ENCODE assay signal across 1 cellular context in the genomic region with DNA sequence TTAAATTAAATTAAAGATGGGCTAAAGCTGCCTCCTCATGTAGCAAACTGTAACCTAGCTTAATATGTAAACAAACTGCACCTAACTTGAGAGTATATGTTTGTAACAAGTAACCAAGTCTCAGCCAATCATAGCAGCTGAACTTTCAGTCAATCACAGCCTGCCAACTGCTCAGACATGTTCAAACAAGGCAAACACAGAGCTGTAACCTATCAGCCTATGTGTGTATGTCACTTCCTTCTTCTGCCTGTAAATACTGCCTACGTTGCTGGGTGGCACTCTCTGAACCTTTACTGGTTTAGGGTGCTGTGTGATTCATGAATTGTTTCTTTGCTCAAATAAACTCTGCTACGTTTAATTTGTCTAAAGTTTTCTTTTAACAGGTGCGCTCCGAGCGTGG.
TF ChIP-seq lines count a peak whose summit lies in the region.

No MANE protein-coding gene starts in this region.

TF ChIP-seq in HepG2, 621 proteins besides CTCF, POLR2A, EP300 and RAD21 (continued from another document and continues in another):
- TF ChIP-seq, protein P1, sequence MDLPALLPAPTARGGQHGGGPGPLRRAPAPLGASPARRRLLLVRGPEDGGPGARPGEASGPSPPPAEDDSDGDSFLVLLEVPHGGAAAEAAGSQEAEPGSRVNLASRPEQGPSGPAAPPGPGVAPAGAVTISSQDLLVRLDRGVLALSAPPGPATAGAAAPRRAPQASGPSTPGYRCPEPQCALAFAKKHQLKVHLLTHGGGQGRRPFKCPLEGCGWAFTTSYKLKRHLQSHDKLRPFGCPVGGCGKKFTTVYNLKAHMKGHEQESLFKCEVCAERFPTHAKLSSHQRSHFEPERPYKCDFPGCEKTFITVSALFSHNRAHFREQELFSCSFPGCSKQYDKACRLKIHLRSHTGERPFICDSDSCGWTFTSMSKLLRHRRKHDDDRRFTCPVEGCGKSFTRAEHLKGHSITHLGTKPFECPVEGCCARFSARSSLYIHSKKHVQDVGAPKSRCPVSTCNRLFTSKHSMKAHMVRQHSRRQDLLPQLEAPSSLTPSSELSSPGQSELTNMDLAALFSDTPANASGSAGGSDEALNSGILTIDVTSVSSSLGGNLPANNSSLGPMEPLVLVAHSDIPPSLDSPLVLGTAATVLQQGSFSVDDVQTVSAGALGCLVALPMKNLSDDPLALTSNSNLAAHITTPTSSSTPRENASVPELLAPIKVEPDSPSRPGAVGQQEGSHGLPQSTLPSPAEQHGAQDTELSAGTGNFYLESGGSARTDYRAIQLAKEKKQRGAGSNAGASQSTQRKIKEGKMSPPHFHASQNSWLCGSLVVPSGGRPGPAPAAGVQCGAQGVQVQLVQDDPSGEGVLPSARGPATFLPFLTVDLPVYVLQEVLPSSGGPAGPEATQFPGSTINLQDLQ (CRISPR knock-in tag; IDR thresholded peaks at IDR 0.05) = no peak
- TF ChIP-seq ZNF331 (CRISPR knock-in tag; IDR thresholded peaks at IDR 0.05) (0 out of 2 replicates have a peak, but pooled peaks have one; percentile 17), ZNF724P (CRISPR knock-in tag; IDR thresholded peaks at IDR 0.05; ENCODE audit: borderline replicate concordance) (no peak), NFYC (CRISPR knock-in tag; IDR thresholded peaks at IDR 0.05) (peak; percentile 76), ZNF20 (CRISPR knock-in tag; IDR thresholded peaks at IDR 0.05) (no peak), ASH2L (IDR thresholded peaks at IDR 0.05; ENCODE audit: insufficient read length, low read depth, low read length) (peak; percentile 22), MAZ (IDR thresholded peaks at IDR 0.05; ENCODE audit: borderline replicate concordance, low read depth, low read length) (no peak), MAZ (CRISPR knock-in tag; IDR thresholded peaks at IDR 0.05; ENCODE audit: low read depth) (no peak), HDAC1 (CRISPR knock-in tag; IDR thresholded peaks at IDR 0.05) (peak; percentile 51), ZMYM3 (CRISPR knock-in tag; IDR thresholded peaks at IDR 0.05) (no peak), ZNF329 (CRISPR knock-in tag; IDR thresholded peaks at IDR 0.05; ENCODE audit: low read depth) (no peak), ELF3 (CRISPR knock-in tag; IDR thresholded peaks at IDR 0.05) (peak; percentile 95), SRY (CRISPR knock-in tag; IDR thresholded peaks at IDR 0.05) (no peak), NCOA1 (CRISPR knock-in tag; IDR thresholded peaks at IDR 0.05) (no peak), ETV6 (CRISPR knock-in tag; conservative IDR thresholded peaks at IDR 0.05) (no peak), RFXAP (CRISPR knock-in tag; IDR thresholded peaks at IDR 0.05; ENCODE audit: borderline replicate concordance) (peak; percentile 65; the same call in 1 of the 2 replicates), ZMYM4 (CRISPR knock-in tag; IDR thresholded peaks at IDR 0.05) (peak; percentile 74; the same call in 1 of the 2 replicates), AHR (CRISPR knock-in tag; IDR thresholded peaks at IDR 0.05) (no peak), ZNF354B (CRISPR knock-in tag; IDR thresholded peaks at IDR 0.05) (no peak), RFX5 (IDR thresholded peaks at IDR 0.05; ENCODE audit: low read depth, low read length) (peak; percentile 29; the same call in 1 of the 2 replicates), SMAD3 (CRISPR knock-in tag; IDR thresholded peaks at IDR 0.05) (0 out of 2 replicates have a peak, but pooled peaks have one; percentile 48), ZNF660 (CRISPR knock-in tag; IDR thresholded peaks at IDR 0.05; ENCODE audit: borderline replicate concordance, low read depth) (no peak), U2AF2 (IDR thresholded peaks at IDR 0.05; ENCODE audit: low read depth, low read length) (no peak), NFE2L1 (CRISPR knock-in tag; IDR thresholded peaks at IDR 0.05; ENCODE audit: borderline replicate concordance) (no peak), ZNF773 (CRISPR knock-in tag; IDR thresholded peaks at IDR 0.05; ENCODE audit: borderline replicate concordance) (no peak), PAX8 (CRISPR knock-in tag; IDR thresholded peaks at IDR 0.05; ENCODE audit: borderline replicate concordance) (no peak), REXO4 (CRISPR knock-in tag; IDR thresholded peaks at IDR 0.05; ENCODE audit: borderline replicate concordance) (no peak), ZNF432 (CRISPR knock-in tag; IDR thresholded peaks at IDR 0.05; ENCODE audit: borderline replicate concordance) (no peak), PTBP1 (IDR thresholded peaks at IDR 0.05; ENCODE audit: low read depth, low read length, poor library complexity, severe bottlenecking) (no peak), MIER3 (CRISPR knock-in tag; IDR thresholded peaks at IDR 0.05; ENCODE audit: borderline replicate concordance) (no peak), GATAD1 (CRISPR knock-in tag; IDR thresholded peaks at IDR 0.05) (0 out of 2 replicates have a peak, but pooled peaks have one; percentile 54)
- TF ChIP-seq, protein P2, sequence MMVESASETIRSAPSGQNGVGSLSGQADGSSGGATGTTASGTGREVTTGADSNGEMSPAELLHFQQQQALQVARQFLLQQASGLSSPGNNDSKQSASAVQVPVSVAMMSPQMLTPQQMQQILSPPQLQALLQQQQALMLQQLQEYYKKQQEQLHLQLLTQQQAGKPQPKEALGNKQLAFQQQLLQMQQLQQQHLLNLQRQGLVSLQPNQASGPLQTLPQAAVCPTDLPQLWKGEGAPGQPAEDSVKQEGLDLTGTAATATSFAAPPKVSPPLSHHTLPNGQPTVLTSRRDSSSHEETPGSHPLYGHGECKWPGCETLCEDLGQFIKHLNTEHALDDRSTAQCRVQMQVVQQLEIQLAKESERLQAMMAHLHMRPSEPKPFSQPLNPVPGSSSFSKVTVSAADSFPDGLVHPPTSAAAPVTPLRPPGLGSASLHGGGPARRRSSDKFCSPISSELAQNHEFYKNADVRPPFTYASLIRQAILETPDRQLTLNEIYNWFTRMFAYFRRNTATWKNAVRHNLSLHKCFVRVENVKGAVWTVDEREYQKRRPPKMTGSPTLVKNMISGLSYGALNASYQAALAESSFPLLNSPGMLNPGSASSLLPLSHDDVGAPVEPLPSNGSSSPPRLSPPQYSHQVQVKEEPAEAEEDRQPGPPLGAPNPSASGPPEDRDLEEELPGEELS (CRISPR knock-in tag; IDR thresholded peaks at IDR 0.05) = peak; percentile 80
- TF ChIP-seq, protein P3, sequence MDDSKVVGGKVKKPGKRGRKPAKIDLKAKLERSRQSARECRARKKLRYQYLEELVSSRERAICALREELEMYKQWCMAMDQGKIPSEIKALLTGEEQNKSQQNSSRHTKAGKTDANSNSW (CRISPR knock-in tag; IDR thresholded peaks at IDR 0.05; ENCODE audit: borderline replicate concordance) = no peak
- TF ChIP-seq, protein P4, sequence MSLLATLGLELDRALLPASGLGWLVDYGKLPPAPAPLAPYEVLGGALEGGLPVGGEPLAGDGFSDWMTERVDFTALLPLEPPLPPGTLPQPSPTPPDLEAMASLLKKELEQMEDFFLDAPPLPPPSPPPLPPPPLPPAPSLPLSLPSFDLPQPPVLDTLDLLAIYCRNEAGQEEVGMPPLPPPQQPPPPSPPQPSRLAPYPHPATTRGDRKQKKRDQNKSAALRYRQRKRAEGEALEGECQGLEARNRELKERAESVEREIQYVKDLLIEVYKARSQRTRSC (CRISPR knock-in tag; IDR thresholded peaks at IDR 0.05; ENCODE audit: low read depth) = no peak
- TF ChIP-seq, protein P5, sequence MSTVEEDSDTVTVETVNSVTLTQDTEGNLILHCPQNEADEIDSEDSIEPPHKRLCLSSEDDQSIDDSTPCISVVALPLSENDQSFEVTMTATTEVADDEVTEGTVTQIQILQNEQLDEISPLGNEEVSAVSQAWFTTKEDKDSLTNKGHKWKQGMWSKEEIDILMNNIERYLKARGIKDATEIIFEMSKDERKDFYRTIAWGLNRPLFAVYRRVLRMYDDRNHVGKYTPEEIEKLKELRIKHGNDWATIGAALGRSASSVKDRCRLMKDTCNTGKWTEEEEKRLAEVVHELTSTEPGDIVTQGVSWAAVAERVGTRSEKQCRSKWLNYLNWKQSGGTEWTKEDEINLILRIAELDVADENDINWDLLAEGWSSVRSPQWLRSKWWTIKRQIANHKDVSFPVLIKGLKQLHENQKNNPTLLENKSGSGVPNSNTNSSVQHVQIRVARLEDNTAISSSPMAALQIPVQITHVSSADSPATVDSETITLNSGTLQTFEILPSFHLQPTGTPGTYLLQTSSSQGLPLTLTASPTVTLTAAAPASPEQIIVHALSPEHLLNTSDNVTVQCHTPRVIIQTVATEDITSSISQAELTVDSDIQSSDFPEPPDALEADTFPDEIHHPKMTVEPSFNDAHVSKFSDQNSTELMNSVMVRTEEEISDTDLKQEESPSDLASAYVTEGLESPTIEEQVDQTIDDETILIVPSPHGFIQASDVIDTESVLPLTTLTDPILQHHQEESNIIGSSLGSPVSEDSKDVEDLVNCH (CRISPR knock-in tag; IDR thresholded peaks at IDR 0.05) = no peak
- TF ChIP-seq, protein P6, sequence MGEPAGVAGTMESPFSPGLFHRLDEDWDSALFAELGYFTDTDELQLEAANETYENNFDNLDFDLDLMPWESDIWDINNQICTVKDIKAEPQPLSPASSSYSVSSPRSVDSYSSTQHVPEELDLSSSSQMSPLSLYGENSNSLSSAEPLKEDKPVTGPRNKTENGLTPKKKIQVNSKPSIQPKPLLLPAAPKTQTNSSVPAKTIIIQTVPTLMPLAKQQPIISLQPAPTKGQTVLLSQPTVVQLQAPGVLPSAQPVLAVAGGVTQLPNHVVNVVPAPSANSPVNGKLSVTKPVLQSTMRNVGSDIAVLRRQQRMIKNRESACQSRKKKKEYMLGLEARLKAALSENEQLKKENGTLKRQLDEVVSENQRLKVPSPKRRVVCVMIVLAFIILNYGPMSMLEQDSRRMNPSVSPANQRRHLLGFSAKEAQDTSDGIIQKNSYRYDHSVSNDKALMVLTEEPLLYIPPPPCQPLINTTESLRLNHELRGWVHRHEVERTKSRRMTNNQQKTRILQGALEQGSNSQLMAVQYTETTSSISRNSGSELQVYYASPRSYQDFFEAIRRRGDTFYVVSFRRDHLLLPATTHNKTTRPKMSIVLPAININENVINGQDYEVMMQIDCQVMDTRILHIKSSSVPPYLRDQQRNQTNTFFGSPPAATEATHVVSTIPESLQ (CRISPR knock-in tag; conservative IDR thresholded peaks at IDR 0.05) = no peak
- TF ChIP-seq, protein P7, sequence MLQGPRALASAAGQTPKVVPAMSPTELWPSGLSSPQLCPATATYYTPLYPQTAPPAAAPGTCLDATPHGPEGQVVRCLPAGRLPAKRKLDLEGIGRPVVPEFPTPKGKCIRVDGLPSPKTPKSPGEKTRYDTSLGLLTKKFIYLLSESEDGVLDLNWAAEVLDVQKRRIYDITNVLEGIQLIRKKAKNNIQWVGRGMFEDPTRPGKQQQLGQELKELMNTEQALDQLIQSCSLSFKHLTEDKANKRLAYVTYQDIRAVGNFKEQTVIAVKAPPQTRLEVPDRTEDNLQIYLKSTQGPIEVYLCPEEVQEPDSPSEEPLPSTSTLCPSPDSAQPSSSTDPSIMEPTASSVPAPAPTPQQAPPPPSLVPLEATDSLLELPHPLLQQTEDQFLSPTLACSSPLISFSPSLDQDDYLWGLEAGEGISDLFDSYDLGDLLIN (CRISPR knock-in tag; IDR thresholded peaks at IDR 0.05; ENCODE audit: borderline replicate concordance) = no peak
- TF ChIP-seq, protein P8, sequence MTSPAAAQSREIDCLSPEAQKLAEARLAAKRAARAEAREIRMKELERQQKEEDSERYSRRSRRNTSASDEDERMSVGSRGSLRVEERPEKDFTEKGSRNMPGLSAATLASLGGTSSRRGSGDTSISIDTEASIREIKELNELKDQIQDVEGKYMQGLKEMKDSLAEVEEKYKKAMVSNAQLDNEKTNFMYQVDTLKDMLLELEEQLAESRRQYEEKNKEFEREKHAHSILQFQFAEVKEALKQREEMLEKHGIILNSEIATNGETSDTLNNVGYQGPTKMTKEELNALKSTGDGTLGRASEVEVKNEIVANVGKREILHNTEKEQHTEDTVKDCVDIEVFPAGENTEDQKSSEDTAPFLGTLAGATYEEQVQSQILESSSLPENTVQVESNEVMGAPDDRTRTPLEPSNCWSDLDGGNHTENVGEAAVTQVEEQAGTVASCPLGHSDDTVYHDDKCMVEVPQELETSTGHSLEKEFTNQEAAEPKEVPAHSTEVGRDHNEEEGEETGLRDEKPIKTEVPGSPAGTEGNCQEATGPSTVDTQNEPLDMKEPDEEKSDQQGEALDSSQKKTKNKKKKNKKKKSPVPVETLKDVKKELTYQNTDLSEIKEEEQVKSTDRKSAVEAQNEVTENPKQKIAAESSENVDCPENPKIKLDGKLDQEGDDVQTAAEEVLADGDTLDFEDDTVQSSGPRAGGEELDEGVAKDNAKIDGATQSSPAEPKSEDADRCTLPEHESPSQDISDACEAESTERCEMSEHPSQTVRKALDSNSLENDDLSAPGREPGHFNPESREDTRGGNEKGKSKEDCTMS (CRISPR knock-in tag; conservative IDR thresholded peaks at IDR 0.05) = no peak
- TF ChIP-seq, protein P9, sequence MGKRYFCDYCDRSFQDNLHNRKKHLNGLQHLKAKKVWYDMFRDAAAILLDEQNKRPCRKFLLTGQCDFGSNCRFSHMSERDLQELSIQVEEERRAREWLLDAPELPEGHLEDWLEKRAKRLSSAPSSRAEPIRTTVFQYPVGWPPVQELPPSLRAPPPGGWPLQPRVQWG (CRISPR knock-in tag; IDR thresholded peaks at IDR 0.05; ENCODE audit: borderline replicate concordance, low read depth) = no peak
- TF ChIP-seq, protein P10, sequence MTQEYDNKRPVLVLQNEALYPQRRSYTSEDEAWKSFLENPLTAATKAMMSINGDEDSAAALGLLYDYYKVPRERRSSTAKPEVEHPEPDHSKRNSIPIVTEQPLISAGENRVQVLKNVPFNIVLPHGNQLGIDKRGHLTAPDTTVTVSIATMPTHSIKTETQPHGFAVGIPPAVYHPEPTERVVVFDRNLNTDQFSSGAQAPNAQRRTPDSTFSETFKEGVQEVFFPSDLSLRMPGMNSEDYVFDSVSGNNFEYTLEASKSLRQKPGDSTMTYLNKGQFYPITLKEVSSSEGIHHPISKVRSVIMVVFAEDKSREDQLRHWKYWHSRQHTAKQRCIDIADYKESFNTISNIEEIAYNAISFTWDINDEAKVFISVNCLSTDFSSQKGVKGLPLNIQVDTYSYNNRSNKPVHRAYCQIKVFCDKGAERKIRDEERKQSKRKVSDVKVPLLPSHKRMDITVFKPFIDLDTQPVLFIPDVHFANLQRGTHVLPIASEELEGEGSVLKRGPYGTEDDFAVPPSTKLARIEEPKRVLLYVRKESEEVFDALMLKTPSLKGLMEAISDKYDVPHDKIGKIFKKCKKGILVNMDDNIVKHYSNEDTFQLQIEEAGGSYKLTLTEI (CRISPR knock-in tag; conservative IDR thresholded peaks at IDR 0.05) = no peak
